In genomic region chr14:92039073-92039719, GRCh38 we compare ENCODE assay signal across 8 cellular contexts. TPM values are rescaled to one million over a fixed set of nuclear protein-coding genes. Genes with fewer than 3 reads are reported as not detected.
DNase-seq lines count a peak whose midpoint lies in the region; ATAC-seq and TF ChIP-seq lines count a peak whose summit lies in the region.

No MANE protein-coding gene starts in this region.

- H3K9me3 Mint-ChIP-seq in activated T-cell treated with anti-CD3 and anti-CD28 coated beads, Interleukin-2, amount 50 U/mL, for 72 hours = no peaks in the 10 kb centered on the region
- H3K9me3 Mint-ChIP-seq in neural crest cell = no peaks in the 10 kb centered on the region

- no peaks in the 10 kb centered on the region for H3K27me3 Mint-ChIP-seq in activated T-cell treated with anti-CD3 and anti-CD28 coated beads, Interleukin-2, amount 50 U/mL, for 72 hours (ENCODE audit: low read depth)
- H3K27me3 Mint-ChIP-seq in neural crest cell (ENCODE audit: low read depth) = no peaks in the 10 kb centered on the region

- H3K4me3 ChIP-seq in A673 (ENCODE audit: low read depth, low read length, poor library complexity, severe bottlenecking) (peak overlapping the region; percentile 81), GM12875 (ENCODE audit: low read depth, low read length) (peak overlapping the region; percentile 68), fibroblast of villous mesenchyme (ENCODE audit: low read depth, low read length) (peak overlapping the region; percentile 95)

- H3K27me3 ChIP-seq in A673 (replicated peaks; ENCODE audit: insufficient read depth, low read depth, low read length, poor library complexity) = no peaks in the 10 kb centered on the region

- intact Hi-C loops in A673 (cut with micrococcal nuclease; ENCODE audit: unreplicated experiment) = no loop called here

- peak overlapping the region; percentile 89 for H3K27ac ChIP-seq in A673 (ENCODE audit: low read depth, low read length, poor library complexity, severe bottlenecking)

- H3K27ac Mint-ChIP-seq in activated T-cell treated with anti-CD3 and anti-CD28 coated beads, Interleukin-2, amount 50 U/mL, for 72 hours = peak overlapping the region; percentile 99
- H3K27ac Mint-ChIP-seq in neural crest cell (ENCODE audit: unreplicated experiment) = peak overlapping the region; percentile 99

- CTCF ChIA-PET in A673 (lab: Charles Lee) = interaction anchor here (1.5 kb wide), 1 partner anchor 67 kb away, joined by 6 read pairs; the partner anchor contains the start of gene ATXN3

- no peaks in the 10 kb centered on the region for H3K9me3 ChIP-seq in A673 (ENCODE audit: low read depth, low read length, poor library complexity, severe bottlenecking)

- TF ChIP-seq CTCF in A673 (conservative IDR thresholded peaks at IDR 0.05; ENCODE audit: low read depth, low read length) = no peak
- no peak for TF ChIP-seq CTCF in GM12875 (IDR thresholded peaks at IDR 0.05; ENCODE audit: borderline replicate concordance, insufficient read depth, low read depth, low read length)
- TF ChIP-seq CTCF in fibroblast of villous mesenchyme (IDR thresholded peaks at IDR 0.05; ENCODE audit: insufficient read depth, low read depth, low read length) = no peak
- TF ChIP-seq CTCF in neural crest cell (conservative IDR thresholded peaks at IDR 0.05) = no peak

- POLR2A ChIA-PET in A673 (lab: Charles Lee; ENCODE audit: low non-redundant PET) = interaction anchor here (0.6 kb wide), 1 partner anchor 17 kb away, joined by 3 read pairs; no protein-coding TSS in a partner anchor

- BruUV-seq in A673 (replicated peaks; lab: Mats Ljungman, UMichigan) = TSS peak; percentile 82

- peaks cover 38% of the 10 kb centered on the region for H3K4me1 Mint-ChIP-seq in activated T-cell treated with anti-CD3 and anti-CD28 coated beads, Interleukin-2, amount 50 U/mL, for 72 hours (ENCODE audit: low read depth)
- peaks cover 40% of the 10 kb centered on the region for H3K4me1 Mint-ChIP-seq in neural crest cell

- H3K36me3 Mint-ChIP-seq in activated T-cell treated with anti-CD3 and anti-CD28 coated beads, Interleukin-2, amount 50 U/mL, for 72 hours (ENCODE audit: insufficient read depth in 2 of 2) = peaks cover 6 to 11% of the 10 kb centered on the region in 2 donors
- H3K36me3 Mint-ChIP-seq in neural crest cell (ENCODE audit: low read depth) = no peaks in the 10 kb centered on the region

- peaks cover 4% of the 10 kb centered on the region for H3K4me1 ChIP-seq in A673 (ENCODE audit: insufficient read depth, low read length, poor library complexity, severe bottlenecking)

- H3K36me3 ChIP-seq in A673 (ENCODE audit: insufficient read depth, low read length, poor library complexity, severe bottlenecking) = no peaks in the 10 kb centered on the region

- peak; percentile 20 for ATAC-seq in HG02981 (IDR thresholded peaks at IDR 0.05; ENCODE audit: unreplicated experiment)
- peak in 1 of 2 donors; percentile 8 for ATAC-seq in activated T-cell treated with anti-CD3 and anti-CD28 coated beads, Interleukin-2, amount 50 U/mL, for 72 hours (replicated peaks in 1 of 2)

- DNase-seq in A673 (ENCODE audit: low spot score) = peak; percentile 50
- DNase-seq in NCI-H2227 (lab: John Stamatoyannopoulos, UW; ENCODE audit: unreplicated experiment) = peak; percentile 71
- DNase-seq in activated T-cell treated with anti-CD3 and anti-CD28 coated beads, Interleukin-2, amount 50 U/mL, for 72 hours = peak in 1 of 2 donors; percentile 36
- peak; percentile 69 for DNase-seq in fibroblast of villous mesenchyme (ENCODE audit: low read depth)
- no peak for DNase-seq in neural crest cell (ENCODE audit: low read depth, low spot score)
- DNase-seq in NK-92 treated with Interleukin-12 subunit alpha and Interleukin-12 subunit beta, amount 100 ng/mL, for 24 hours (lab: John Stamatoyannopoulos, UW) = no peak

- H3K4me3 Mint-ChIP-seq in activated T-cell treated with anti-CD3 and anti-CD28 coated beads, Interleukin-2, amount 50 U/mL, for 72 hours = peak overlapping the region; percentile 91 to 92
- H3K4me3 Mint-ChIP-seq in neural crest cell = peak overlapping the region; percentile 98

RNA-seq across cellular contexts. Expression of gene TRIP11, which starts 0.7 kb away (rescaled TPM):
- total RNA-seq in A673 (2021) (39.7 and 46.9 TPM in 2 replicates), fibroblast of villous mesenchyme (28.7 and 45.3 TPM in 2 replicates), neural crest cell (39.1 and 41.3 TPM in 2 replicates)
- 10 to 100 TPM; 39.0 to 47.2 TPM for total RNA-seq in activated T-cell treated with anti-CD3 and anti-CD28 coated beads, Interleukin-2, amount 50 U/mL, for 72 hours

Comparison
In these comparisons a context has a peak if more than half of its experiments do, and no peak if none do; other contexts are left out.
1. DNase-seq: peak in A673 (single experiment), NCI-H2227 (single experiment) and fibroblast of villous mesenchyme (single experiment); none in neural crest cell (single experiment) and NK-92 treated with Interleukin-12 subunit alpha and Interleukin-12 subunit beta, amount 100 ng/mL, for 24 hours (single experiment).
2. Peak in every context shown above with its lines, with median percentiles within 50 percentile points of each other: H3K4me3 ChIP-seq.